In the genomic region with DNA sequence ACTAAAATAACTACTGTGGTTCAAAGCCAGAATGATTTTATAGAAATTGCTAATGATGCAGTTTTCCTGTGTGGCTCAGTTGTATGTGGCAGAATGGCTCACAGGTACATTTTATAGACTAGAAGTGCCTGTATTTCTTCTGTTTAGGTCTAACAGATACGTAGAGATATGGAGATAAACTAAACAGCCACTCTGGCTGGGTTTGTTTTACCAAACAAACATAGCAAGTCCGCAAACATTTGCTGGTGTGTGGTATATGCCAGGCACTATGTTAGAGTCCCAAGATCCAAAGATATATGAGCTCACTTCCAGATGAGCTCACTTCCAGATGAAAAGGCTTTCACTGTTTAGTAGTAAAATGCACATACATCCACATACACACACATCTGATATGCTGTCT, we compare ENCODE assay signal across 19 cellular contexts.
"Had no signal": no experiment of that assay in that cellular context is flagged by ENCODE, and none has a peak within 500 bp of the region (broad histone marks: within the 10 kb centered on the region; RNA-seq: fewer than 3 reads in every experiment).

No MANE protein-coding gene starts in this region.

- H3K27ac Mint-ChIP-seq: memory B cell; progenitor cell of endocrine pancreas; T-helper 2 cell treated with Interferon-gamma antibody and Interleukin-4, amounts not matched to agents 5 μg/mL and 100 μg/mL, for 36 hours; type B pancreatic cell had no signal

- H3K36me3 Mint-ChIP-seq: type B pancreatic cell had no signal

- H3K27me3 Mint-ChIP-seq: memory B cell had no signal

- H3K9me3 Mint-ChIP-seq: neural crest cell, type B pancreatic cell had no signal

- H3K27me3 ChIP-seq: heart left ventricle, spleen had no signal

- ATAC-seq: heart left ventricle, left cardiac atrium had no signal

- H3K4me3 Mint-ChIP-seq: memory B cell; neural crest cell; T-helper 2 cell treated with Interferon-gamma antibody and Interleukin-4, amounts not matched to agents 5 μg/mL and 100 μg/mL, for 36 hours; type B pancreatic cell had no signal

- H3K4me1 Mint-ChIP-seq: neural crest cell had no signal

- DNase-seq: activated CD4-positive, alpha-beta T cell treated with anti-CD3 and anti-CD28 coated beads for 1 hour; activated CD4-positive, alpha-beta T cell treated with anti-CD3 and anti-CD28 coated beads, Interleukin-2, amount 50 U/mL, for 1 hour; activated naive CD4-positive, alpha-beta T cell treated with Interleukin-2 at 50 U/mL for 16 hours; activated T-cell treated with anti-CD3 and anti-CD28 coated beads, Interleukin-2, amount 50 U/mL, for 48 hours; amygdala; cortex of kidney; heart left ventricle; islet precursor cell; left cardiac atrium; spleen; stimulated activated CD4-positive, alpha-beta T cell treated with anti-CD3 and anti-CD28 coated beads, Interleukin-4, amount 100 ng/mL, for 1 hour; stimulated activated naive CD4-positive, alpha-beta T cell treated with Interleukin-2 at 50 U/mL for 16 hours had no signal

- H3K27ac ChIP-seq: epithelial cell of prostate, thoracic aorta had no signal

- H3K4me3 ChIP-seq: heart left ventricle, spleen, thoracic aorta had no signal

- H3K9me3 ChIP-seq: heart left ventricle, spleen, thoracic aorta had no signal

- H3K36me3 ChIP-seq: heart left ventricle, spleen, thoracic aorta had no signal
